Comparison of ENCODE assay signal across 8 cellular contexts in genomic region chr12:117025481-117026151, GRCh38.
DNase-seq lines count a peak whose midpoint lies in the region; ATAC-seq and TF ChIP-seq lines count a peak whose summit lies in the region.

No MANE protein-coding gene starts in this region.

- peaks cover 4 to 21% of the 10 kb centered on the region in 2 experiments; a peak in 3 of 4 replicates for H3K79me1 ChIP-seq in IMR-90 (ENCODE audit: low read depth in 1 of 2, low read length in 2 of 2)

- peak overlapping the region; percentile 47; the same call in 1 of the 2 replicates for H3K4ac ChIP-seq in IMR-90 (ENCODE audit: low read depth, low read length)

- H2AK9ac ChIP-seq in IMR-90 (replicated peaks; ENCODE audit: low read depth, low read length, poor library complexity): peak overlapping the region; percentile 76

- no peak overlapping the region for H3K4me3 ChIP-seq in IMR-90 (ENCODE audit: insufficient read depth, low read depth, low read length)
- no peak overlapping the region for H3K4me3 ChIP-seq in upper lobe of left lung

- peak; percentile 77 for TF ChIP-seq RAD21 in IMR-90 (IDR thresholded peaks at IDR 0.05; ENCODE audit: low read length)

- no peak overlapping the region for H2BK120ac ChIP-seq in IMR-90 (ENCODE audit: low read depth, low read length)

- no peak for TF ChIP-seq EP300 in upper lobe of left lung (IDR thresholded peaks at IDR 0.05)

- H3K4me1 Mint-ChIP-seq in activated T-helper 2 cell treated with anti-CD3 and anti-CD28 coated beads, Interferon-gamma antibody, Interleukin-2, Interleukin-4, amounts not matched to agents 10 μg/mL and 5 μg/mL and 100 μg/mL, durations not matched to agents 14 hours and 24 hours and 36 hours (ENCODE audit: low read depth): peaks cover 3% of the 10 kb centered on the region
- peaks cover 6% of the 10 kb centered on the region for H3K4me1 Mint-ChIP-seq in neural crest cell

- POLR2A ChIA-PET in IMR-90 (lab: Charles Lee; ENCODE audit: unreplicated experiment): no interaction called here

- peak overlapping the region in 1 of 2 experiments; percentile 77; a peak in 1 of 4 replicates for H4K8ac ChIP-seq in IMR-90 (ENCODE audit: low read depth in 2 of 2, low read length in 2 of 2)

- H3K9me1 ChIP-seq in IMR-90 (ENCODE audit: insufficient read depth, low read length): no peaks in the 10 kb centered on the region

- H4K91ac ChIP-seq in IMR-90 (ENCODE audit: insufficient read depth, low read depth, low read length): no peak overlapping the region

- no peaks in the 10 kb centered on the region for H3K9me3 Mint-ChIP-seq in activated T-helper 2 cell treated with anti-CD3 and anti-CD28 coated beads, Interferon-gamma antibody, Interleukin-2, Interleukin-4, amounts not matched to agents 10 μg/mL and 5 μg/mL and 100 μg/mL, durations not matched to agents 14 hours and 24 hours and 36 hours
- H3K9me3 Mint-ChIP-seq in neural crest cell: no peaks in the 10 kb centered on the region

- H3K27me3 Mint-ChIP-seq in activated T-helper 2 cell treated with anti-CD3 and anti-CD28 coated beads, Interferon-gamma antibody, Interleukin-2, Interleukin-4, amounts not matched to agents 10 μg/mL and 5 μg/mL and 100 μg/mL, durations not matched to agents 14 hours and 24 hours and 36 hours (ENCODE audit: low read depth): no peaks in the 10 kb centered on the region
- H3K27me3 Mint-ChIP-seq in neural crest cell (ENCODE audit: low read depth): no peaks in the 10 kb centered on the region

- H3K27me3 ChIP-seq in IMR-90 (ENCODE audit: control insufficient read depth, insufficient read depth, low read length) (no peaks in the 10 kb centered on the region), upper lobe of left lung (no peaks in the 10 kb centered on the region)

- in situ Hi-C loops in IMR-90 (cut with MboI; ENCODE audit: low sequenced_read_pairs): loop anchor here (25.0 kb wide), 1 partner anchor 812 kb away; no protein-coding TSS in a partner anchor

- CTCF ChIA-PET in IMR-90 (lab: Yijun Ruan, JAX): no interaction called here

- H2BK20ac ChIP-seq in IMR-90 (ENCODE audit: low read depth, low read length): no peak overlapping the region

- no peak overlapping the region for H3K56ac ChIP-seq in IMR-90 (ENCODE audit: extremely low read depth, insufficient read depth, low read length)

- H3K27ac ChIP-seq in IMR-90 (ENCODE audit: insufficient read depth, low read length): no peak overlapping the region
- H3K27ac ChIP-seq in upper lobe of left lung: peak overlapping the region in 1 of 4 donors; percentile 1

- TF ChIP-seq POLR2A in IMR-90 (IDR thresholded peaks at IDR 0.05; ENCODE audit: low read depth, low read length): no peak
- no peak for TF ChIP-seq POLR2A in upper lobe of left lung (IDR thresholded peaks at IDR 0.05)

- no peak overlapping the region for H3K4me2 ChIP-seq in IMR-90 (ENCODE audit: low read depth, low read length)

- peak overlapping the region; percentile 61 for H3K27ac Mint-ChIP-seq in activated T-helper 2 cell treated with anti-CD3 and anti-CD28 coated beads, Interferon-gamma antibody, Interleukin-2, Interleukin-4, amounts not matched to agents 10 μg/mL and 5 μg/mL and 100 μg/mL, durations not matched to agents 14 hours and 24 hours and 36 hours
- H3K27ac Mint-ChIP-seq in neural crest cell (ENCODE audit: unreplicated experiment): no peak overlapping the region

- peak; percentile 97 for TF ChIP-seq CTCF in IMR-90 (conservative IDR thresholded peaks at IDR 0.05; ENCODE audit: low read depth, low read length)
- TF ChIP-seq CTCF in neural crest cell (conservative IDR thresholded peaks at IDR 0.05): peak; percentile 97
- TF ChIP-seq CTCF in upper lobe of left lung (IDR thresholded peaks at IDR 0.05): peak; percentile 85 to 93 (median 92)

- H2BK5ac ChIP-seq in IMR-90 (ENCODE audit: low read depth, low read length, poor library complexity, severe bottlenecking): no peak overlapping the region

- no peak overlapping the region for H2BK15ac ChIP-seq in IMR-90 (ENCODE audit: low read depth, low read length)

- H3K14ac ChIP-seq in IMR-90 (replicated peaks; ENCODE audit: low read depth, low read length): no peak overlapping the region; the same call in 1 of the 2 replicates

- 24% methylated on average over 9 of the region's 14 CpGs; no CpG with 5 or more reads in 1 of the 2 experiments for WGBS in IMR-90 (ENCODE audit: extremely low coverage in 2 of 2, insufficient read length in 1 of 2), 2 experiments
- 37 to 44% methylated on average over 13 to 14 of the region's 14 CpGs for WGBS in upper lobe of left lung, 2 donors

- H3K36me3 Mint-ChIP-seq in activated T-helper 2 cell treated with anti-CD3 and anti-CD28 coated beads, Interferon-gamma antibody, Interleukin-2, Interleukin-4, amounts not matched to agents 10 μg/mL and 5 μg/mL and 100 μg/mL, durations not matched to agents 14 hours and 24 hours and 36 hours (ENCODE audit: low read depth): peaks cover 3% of the 10 kb centered on the region
- peaks cover 4% of the 10 kb centered on the region for H3K36me3 Mint-ChIP-seq in neural crest cell (ENCODE audit: low read depth)

- no peak overlapping the region; the same call in 1 of the 2 replicates for H4K5ac ChIP-seq in IMR-90 (ENCODE audit: low read depth, low read length)

- H4K20me1 ChIP-seq in IMR-90 (ENCODE audit: insufficient read depth, low read length): peaks cover 27% of the 10 kb centered on the region

- no TSS peak for BruUV-seq in IMR-90 (replicated peaks; lab: Mats Ljungman, UMichigan)

- dilution Hi-C loops in IMR-90 (cut with HindIII; ENCODE audit: low sequenced_read_pairs, unreplicated experiment): no loop called here

- H3K18ac ChIP-seq in IMR-90 (ENCODE audit: low read depth, low read length): no peak overlapping the region

- no peaks in the 10 kb centered on the region; the same call in 1 of the 2 replicates for H3K4me1 ChIP-seq in IMR-90 (ENCODE audit: control insufficient read depth, insufficient read depth, low read length)
- H3K4me1 ChIP-seq in upper lobe of left lung: peaks cover 2 to 9% (median 6%) of the 10 kb centered on the region in 4 donors

- DNase-seq in activated gamma-delta T cell treated with Interleukin-2 at 50 U/mL for 16 hours (peak; percentile 20), activated gamma-delta T cell (lab: John Stamatoyannopoulos, UW) (no peak), IMR-90 (peak; percentile 61), OCI-M2 (lab: John Stamatoyannopoulos, UW; ENCODE audit: unreplicated experiment) (peak; percentile 2), fibroblast of the conjunctiva (ENCODE audit: low read depth) (peak; percentile 34), neural crest cell (ENCODE audit: low read depth, low spot score) (peak; percentile 70), upper lobe of left lung (peak; percentile 59 to 67)
- peak; percentile 22 for DNase-seq in activated T-helper 2 cell treated with anti-CD3 and anti-CD28 coated beads, Interferon-gamma antibody, Interleukin-2, Interleukin-4, amounts not matched to agents 10 μg/mL and 5 μg/mL and 100 μg/mL, durations not matched to agents 14 hours and 24 hours and 36 hours (ENCODE audit: low spot score)

- no peak overlapping the region for H3K4me3 Mint-ChIP-seq in activated T-helper 2 cell treated with anti-CD3 and anti-CD28 coated beads, Interferon-gamma antibody, Interleukin-2, Interleukin-4, amounts not matched to agents 10 μg/mL and 5 μg/mL and 100 μg/mL, durations not matched to agents 14 hours and 24 hours and 36 hours (ENCODE audit: low read depth)
- H3K4me3 Mint-ChIP-seq in neural crest cell: no peak overlapping the region

- H2AK5ac ChIP-seq in IMR-90 (ENCODE audit: low read depth, low read length): no peak overlapping the region

- intact Hi-C loops in IMR-90 (cut with micrococcal nuclease): loop anchor here (1.0 to 5.0 kb wide), 4 partner anchors 94 to 322 kb away; no protein-coding TSS in a partner anchor
- intact Hi-C loops in activated T-helper 2 cell treated with anti-CD3 and anti-CD28 coated beads, Interferon-gamma antibody, Interleukin-2, Interleukin-4, amounts not matched to agents 10 μg/mL and 5 μg/mL and 100 μg/mL, durations not matched to agents 14 hours and 24 hours and 36 hours (cut with micrococcal nuclease): loop anchor here (1.0 to 5.0 kb wide), 2 partner anchors 94 to 112 kb away; no protein-coding TSS in a partner anchor

- H3K9me3 ChIP-seq in IMR-90 (ENCODE audit: control insufficient read depth, insufficient read depth, low read length): no peaks in the 10 kb centered on the region
- H3K9me3 ChIP-seq in upper lobe of left lung: no peaks in the 10 kb centered on the region

- ATAC-seq in IMR-90 (ENCODE audit: low read depth): peak; percentile 97
- ATAC-seq in upper lobe of left lung (ENCODE audit: low FRiP score in 2 of 2): peak; percentile 70 to 80

- H3K36me3 ChIP-seq in IMR-90 (ENCODE audit: control insufficient read depth, insufficient read depth, low read length): peaks cover 54% of the 10 kb centered on the region
- H3K36me3 ChIP-seq in upper lobe of left lung: peaks cover 18 to 72% (median 46%) of the 10 kb centered on the region in 4 donors

- peak overlapping the region; percentile 47 for H2AFZ ChIP-seq in IMR-90 (replicated peaks; ENCODE audit: low read length, poor library complexity)

- H3K9ac ChIP-seq in IMR-90 (ENCODE audit: low read depth, low read length): no peak overlapping the region

- no peak overlapping the region for H3K23ac ChIP-seq in IMR-90 (ENCODE audit: low read depth, low read length)

TF ChIP-seq in IMR-90, 13 proteins besides CTCF, POLR2A, EP300 and RAD21:
- TF ChIP-seq SMC3 (IDR thresholded peaks at IDR 0.05; ENCODE audit: low read depth, low read length) (peak; percentile 81), MXI1 (IDR thresholded peaks at IDR 0.05; ENCODE audit: borderline replicate concordance, low read depth, low read length) (no peak), USF2 (IDR thresholded peaks at IDR 0.05; ENCODE audit: low read depth, low read length) (no peak), CHD1 (IDR thresholded peaks at IDR 0.05; ENCODE audit: low read depth, low read length) (no peak), MAZ (IDR thresholded peaks at IDR 0.05; ENCODE audit: borderline replicate concordance, low read depth, low read length) (no peak), MAFK (IDR thresholded peaks at IDR 0.05; ENCODE audit: low read depth, low read length) (peak; percentile 99), RCOR1 (IDR thresholded peaks at IDR 0.05; ENCODE audit: insufficient replicate concordance, low read length) (no peak), RFX5 (IDR thresholded peaks at IDR 0.05; ENCODE audit: low read depth, low read length) (no peak)
